ENCODE assay signal across 35 cellular contexts in the genomic region with DNA sequence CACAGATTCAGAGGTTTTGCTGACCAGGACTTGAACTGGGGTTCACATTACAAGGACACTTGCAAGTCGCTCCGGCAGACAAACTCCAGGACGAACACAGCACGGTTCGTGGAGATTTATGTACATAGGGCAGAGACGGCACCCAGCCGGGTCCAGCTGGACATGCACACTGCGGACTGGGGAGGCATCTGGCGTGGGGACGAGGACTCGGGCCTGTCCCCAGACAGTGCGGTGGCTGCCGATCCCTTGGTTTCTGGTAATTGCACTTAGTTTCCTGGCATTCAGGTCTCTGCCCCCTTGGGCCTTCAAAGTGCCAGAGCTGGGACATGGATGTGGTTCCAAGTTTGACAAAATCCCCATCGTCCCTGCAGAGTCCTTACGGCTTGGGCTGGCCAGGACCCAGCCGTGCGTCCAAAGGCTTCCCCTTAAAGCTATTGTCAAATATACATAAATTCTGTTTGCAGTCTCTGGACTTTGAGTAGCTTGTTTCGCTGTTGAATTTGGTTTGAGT. TPM values are rescaled to one million over a fixed set of nuclear protein-coding genes. Genes with fewer than 3 reads are reported as not detected.
"Had no signal": no experiment of that assay in that cellular context is flagged by ENCODE, and none has a peak within 500 bp of the region (broad histone marks: within the 10 kb centered on the region; RNA-seq: fewer than 3 reads in every experiment).

No MANE protein-coding gene starts in this region.

- H3K9me3 Mint-ChIP-seq: activated B cell treated with CpG ODN at 0.5 μM for 24 hours; activated CD8-positive, alpha-beta T cell treated with anti-CD3 and anti-CD28 coated beads for 36 hours; activated naive CD4-positive, alpha-beta T cell treated with anti-CD3 and anti-CD28 coated beads, Interleukin-2, amount 10 ng/mL, durations not matched to agents 7 days and 5 days; activated naive CD4-positive, alpha-beta T cell treated with anti-CD3 and anti-CD28 coated beads, Interleukin-2, amount 50 U/mL, for 72 hours; activated naive CD8-positive, alpha-beta T cell treated with anti-CD3 and anti-CD28 coated beads, Interleukin-2, amount 10 ng/mL, durations not matched to agents 7 days and 5 days; activated T-cell treated with anti-CD3 and anti-CD28 coated beads, Interleukin-2, amount 50 U/mL, for 24 hours; activated T-cell treated with anti-CD3 and anti-CD28 coated beads, Interleukin-2, amount 50 U/mL, for 72 hours; brain; effector memory CD8-positive, alpha-beta T cell; T-helper 2 cell treated with Interferon-gamma antibody and Interleukin-4, amounts not matched to agents 5 μg/mL and 100 μg/mL, for 36 hours had no signal

- FAIRE-seq: colon had no signal

- H3K27me3 ChIP-seq: ascending aorta, breast epithelium, cardiac muscle cell, foreskin keratinocyte had no signal

- DNase-seq: activated B cell treated with CpG ODN at 0.5 μM for 24 hours; activated CD4-positive, alpha-beta T cell treated with anti-CD3 and anti-CD28 coated beads for 48 hours; activated CD4-positive, alpha-beta T cell treated with anti-CD3 and anti-CD28 coated beads, Interleukin-2, amount 50 U/mL, for 1 hour; activated CD4-positive, alpha-beta T cell treated with anti-CD3 and anti-CD28 coated beads, Interleukin-2, amount 50 U/mL, for 48 hours; activated CD8-positive, alpha-beta memory T cell treated with anti-CD3 and anti-CD28 coated beads, Interleukin-2, amount 50 U/mL, for 48 hours; activated CD8-positive, alpha-beta T cell treated with anti-CD3 and anti-CD28 coated beads for 36 hours; activated gamma-delta T cell; activated naive CD4-positive, alpha-beta T cell; activated naive CD4-positive, alpha-beta T cell treated with anti-CD3 and anti-CD28 coated beads, Interleukin-2, amount 10 ng/mL, durations not matched to agents 7 days and 5 days; activated naive CD8-positive, alpha-beta T cell treated with anti-CD3 and anti-CD28 coated beads, Interleukin-2, amount 10 ng/mL, durations not matched to agents 7 days and 5 days; activated T-cell treated with anti-CD3 and anti-CD28 coated beads for 4 hours; activated T-cell treated with anti-CD3 and anti-CD28 coated beads, Interleukin-2, amount 50 U/mL, for 24 hours; activated T-cell treated with anti-CD3 and anti-CD28 coated beads, Interleukin-2, amount 50 U/mL, for 72 hours; central memory CD4-positive, alpha-beta T cell; cortex of kidney; dermis blood vessel endothelial cell; effector CD4-positive, alpha-beta T cell; effector memory CD8-positive, alpha-beta T cell; erythroblast; foreskin keratinocyte; gastrocnemius medialis; glutamatergic neuron; T-helper 1 cell; T-helper 17 cell; T1000; WERI-Rb-1 had no signal

- ATAC-seq: activated CD4-positive, CD25-positive, alpha-beta regulatory T cell treated with anti-CD3 and anti-CD28 coated beads, Interleukin-2, amount 50 U/mL, for 24 hours; activated CD8-positive, alpha-beta T cell treated with anti-CD3 and anti-CD28 coated beads for 36 hours; activated naive CD4-positive, alpha-beta T cell treated with anti-CD3 and anti-CD28 coated beads, Interleukin-2, amount 50 U/mL, for 72 hours; activated T-cell treated with anti-CD3 and anti-CD28 coated beads, Interleukin-2, amount 50 U/mL, for 72 hours; effector memory CD8-positive, alpha-beta T cell; foreskin keratinocyte; gastrocnemius medialis; T-helper 17 cell had no signal

- H3K9me3 ChIP-seq: ascending aorta, breast epithelium, esophagus muscularis mucosa, gastrocnemius medialis had no signal

- H3K36me3 Mint-ChIP-seq: activated naive CD4-positive, alpha-beta T cell treated with anti-CD3 and anti-CD28 coated beads, Interleukin-2, amount 10 ng/mL, durations not matched to agents 7 days and 5 days; activated naive CD4-positive, alpha-beta T cell treated with anti-CD3 and anti-CD28 coated beads, Interleukin-2, amount 50 U/mL, for 72 hours; activated naive CD8-positive, alpha-beta T cell treated with anti-CD3 and anti-CD28 coated beads, Interleukin-2, amount 10 ng/mL, durations not matched to agents 7 days and 5 days; brain had no signal

- H3K4me1 ChIP-seq: ascending aorta, breast epithelium, esophagus muscularis mucosa, foreskin keratinocyte, gastrocnemius medialis had no signal

- H3K27ac Mint-ChIP-seq: activated B cell treated with CpG ODN at 0.5 μM for 24 hours; activated CD8-positive, alpha-beta T cell treated with anti-CD3 and anti-CD28 coated beads for 36 hours; activated naive CD4-positive, alpha-beta T cell treated with anti-CD3 and anti-CD28 coated beads, Interleukin-2, amount 10 ng/mL, durations not matched to agents 7 days and 5 days; activated naive CD4-positive, alpha-beta T cell treated with anti-CD3 and anti-CD28 coated beads, Interleukin-2, amount 50 U/mL, for 72 hours; activated naive CD8-positive, alpha-beta T cell treated with anti-CD3 and anti-CD28 coated beads, Interleukin-2, amount 10 ng/mL, durations not matched to agents 7 days and 5 days; activated T-cell treated with anti-CD3 and anti-CD28 coated beads, Interleukin-2, amount 50 U/mL, for 24 hours; activated T-cell treated with anti-CD3 and anti-CD28 coated beads, Interleukin-2, amount 50 U/mL, for 72 hours; T-helper 17 cell; T-helper 2 cell treated with Interferon-gamma antibody and Interleukin-4, amounts not matched to agents 5 μg/mL and 100 μg/mL, for 36 hours had no signal

- H3K4me1 Mint-ChIP-seq: activated B cell treated with CpG ODN at 0.5 μM for 24 hours; activated naive CD4-positive, alpha-beta T cell treated with anti-CD3 and anti-CD28 coated beads, Interleukin-2, amount 10 ng/mL, durations not matched to agents 7 days and 5 days; activated naive CD8-positive, alpha-beta T cell treated with anti-CD3 and anti-CD28 coated beads, Interleukin-2, amount 10 ng/mL, durations not matched to agents 7 days and 5 days; T-helper 17 cell had no signal

- H3K4me3 Mint-ChIP-seq: activated B cell treated with CpG ODN at 0.5 μM for 24 hours; activated CD8-positive, alpha-beta T cell treated with anti-CD3 and anti-CD28 coated beads for 36 hours; activated naive CD4-positive, alpha-beta T cell treated with anti-CD3 and anti-CD28 coated beads, Interleukin-2, amount 10 ng/mL, durations not matched to agents 7 days and 5 days; activated naive CD8-positive, alpha-beta T cell treated with anti-CD3 and anti-CD28 coated beads, Interleukin-2, amount 10 ng/mL, durations not matched to agents 7 days and 5 days; activated T-cell treated with anti-CD3 and anti-CD28 coated beads, Interleukin-2, amount 50 U/mL, for 24 hours; activated T-cell treated with anti-CD3 and anti-CD28 coated beads, Interleukin-2, amount 50 U/mL, for 72 hours; brain; effector memory CD8-positive, alpha-beta T cell; T-helper 17 cell; T-helper 2 cell treated with Interferon-gamma antibody and Interleukin-4, amounts not matched to agents 5 μg/mL and 100 μg/mL, for 36 hours had no signal

- H3K27ac ChIP-seq: ascending aorta, breast epithelium, cardiac muscle cell, esophagus muscularis mucosa, foreskin keratinocyte, gastrocnemius medialis, WERI-Rb-1 had no signal

- H3K4me3 ChIP-seq: ascending aorta, breast epithelium, cardiac muscle cell, esophagus muscularis mucosa, gastrocnemius medialis had no signal

- H3K36me3 ChIP-seq: ascending aorta, breast epithelium, cardiac muscle cell, esophagus muscularis mucosa, gastrocnemius medialis, WERI-Rb-1 had no signal

- H3K27me3 Mint-ChIP-seq: activated B cell treated with CpG ODN at 0.5 μM for 24 hours; activated CD8-positive, alpha-beta T cell treated with anti-CD3 and anti-CD28 coated beads for 36 hours; activated naive CD8-positive, alpha-beta T cell treated with anti-CD3 and anti-CD28 coated beads, Interleukin-2, amount 10 ng/mL, durations not matched to agents 7 days and 5 days had no signal

RNA-seq across cellular contexts. Expression of a gene that starts 6.3 kb away (rescaled TPM):
- total RNA-seq: activated B cell treated with CpG ODN at 0.5 μM for 24 hours, ascending aorta, foreskin keratinocyte had no signal
- polyA plus RNA-seq: cardiac muscle cell, foreskin keratinocyte had no signal
